In genomic region chr4:89901808-89902431, GRCh38 we compare ENCODE assay signal across 8 cellular contexts. TPM values are rescaled to one million over a fixed set of nuclear protein-coding genes. Genes with fewer than 3 reads are reported as not detected.
DNase-seq lines count a peak whose midpoint lies in the region; ATAC-seq and TF ChIP-seq lines count a peak whose summit lies in the region.
"Not testable (repeated sequence)": the region's sequence is repeated elsewhere in the genome, so short reads cannot be mapped to it uniquely, and the experiment has no call there.

No MANE protein-coding gene starts in this region.

- H3K4me1 ChIP-seq in psoas muscle = not testable (repeated sequence)

- not testable (repeated sequence) for H3K27ac ChIP-seq in psoas muscle

- not testable (repeated sequence) for H3K36me3 ChIP-seq in psoas muscle (ENCODE audit: insufficient read depth in 1 of 2, low read depth in 1 of 2)

- H3K9me3 ChIP-seq in psoas muscle = not testable (repeated sequence)

- DNase-seq in AG08396 (ENCODE audit: low spot score) (peak; percentile 55), NCI-H2029 treated with DMSO at 0.1 percent for 48 hours (lab: John Stamatoyannopoulos, UW) (peak; percentile 49), T-helper 9 cell (peak; percentile 25), anterior cingulate cortex (lab: John Stamatoyannopoulos, UW) (peak in 40 of 58 donors; percentile 0 to 49 (median 18)), left cardiac atrium (peak; percentile 44)
- not testable (repeated sequence) for DNase-seq in psoas muscle

- peak; percentile 46 for TF ChIP-seq CTCF in psoas muscle (IDR thresholded peaks at IDR 0.05)

- 0 to 2% (median 1%) methylated on average over 6 of the region's 7 CpGs for WGBS in psoas muscle, 3 donors

- H3K4me3 ChIP-seq in psoas muscle = not testable (repeated sequence)

- intact Hi-C loops in left cardiac atrium (cut with DNase I) = loop anchor here in 1 of 2 donors (10.0 kb wide), 1 partner anchor 417 kb away; no protein-coding TSS in a partner anchor
- intact Hi-C loops in psoas muscle (cut with DNase I) = loop anchor here (2.0 to 5.0 kb wide), 2 partner anchors 675 kb away; no protein-coding TSS in a partner anchor

- ATAC-seq in GM18907 (IDR thresholded peaks at IDR 0.05; ENCODE audit: unreplicated experiment) (peak; percentile 74), HG03064 (IDR thresholded peaks at IDR 0.05; ENCODE audit: low read depth, unreplicated experiment) (peak; percentile 75), left cardiac atrium (peak; percentile 79 to 80), psoas muscle (peak in 3 of 4 donors; percentile 56 to 66 (median 59))

- not testable (repeated sequence) for H3K27me3 ChIP-seq in psoas muscle (ENCODE audit: insufficient read depth in 3 of 3, low read length in 2 of 3)

RNA-seq across cellular contexts. Expression of gene MMRN1, which starts 7.3 kb away (rescaled TPM):
- total RNA-seq in left cardiac atrium = 10 to 100 TPM in 1 of 2 donors, 1 to 10 TPM in 1; 8.0 to 12.5 TPM
- 1 to 10 TPM in 3 of 4 donors, under 1 TPM in 1; 0.44 to 1.8 (median 1.6) TPM for total RNA-seq in psoas muscle
- 1 to 10 TPM; 1.4 to 2.3 (median 2.0) TPM for polyA plus RNA-seq in psoas muscle
